2 cellular contexts compared by ENCODE assay signal in genomic region chr12:131829351-131829794, GRCh38.
TF ChIP-seq lines count a peak whose summit lies in the region.

No MANE protein-coding gene starts in this region.

TF ChIP-seq in GM12878, 131 proteins besides CTCF, POLR2A, EP300 and RAD21:
- TF ChIP-seq SMAD5 (IDR thresholded peaks at IDR 0.05; ENCODE audit: low read depth) (no peak), BMI1 (IDR thresholded peaks at IDR 0.05; ENCODE audit: borderline replicate concordance) (no peak), ZZZ3 (IDR thresholded peaks at IDR 0.05; ENCODE audit: control insufficient read depth, insufficient read length, low read depth) (no peak), IRF4 (IDR thresholded peaks at IDR 0.05; ENCODE audit: low read depth, low read length) (no peak), CEBPB (IDR thresholded peaks at IDR 0.05; ENCODE audit: borderline replicate concordance in 1 of 2, low read depth in 2 of 2, low read length in 2 of 2) (no peak)
- TF ChIP-seq, protein P1, sequence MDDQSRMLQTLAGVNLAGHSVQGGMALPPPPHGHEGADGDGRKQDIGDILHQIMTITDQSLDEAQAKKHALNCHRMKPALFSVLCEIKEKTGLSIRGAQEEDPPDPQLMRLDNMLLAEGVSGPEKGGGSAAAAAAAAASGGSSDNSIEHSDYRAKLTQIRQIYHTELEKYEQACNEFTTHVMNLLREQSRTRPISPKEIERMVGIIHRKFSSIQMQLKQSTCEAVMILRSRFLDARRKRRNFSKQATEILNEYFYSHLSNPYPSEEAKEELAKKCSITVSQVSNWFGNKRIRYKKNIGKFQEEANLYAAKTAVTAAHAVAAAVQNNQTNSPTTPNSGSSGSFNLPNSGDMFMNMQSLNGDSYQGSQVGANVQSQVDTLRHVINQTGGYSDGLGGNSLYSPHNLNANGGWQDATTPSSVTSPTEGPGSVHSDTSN (IDR thresholded peaks at IDR 0.05; ENCODE audit: insufficient replicate concordance, low read depth, low read length) = no peak
- TF ChIP-seq, protein P2, sequence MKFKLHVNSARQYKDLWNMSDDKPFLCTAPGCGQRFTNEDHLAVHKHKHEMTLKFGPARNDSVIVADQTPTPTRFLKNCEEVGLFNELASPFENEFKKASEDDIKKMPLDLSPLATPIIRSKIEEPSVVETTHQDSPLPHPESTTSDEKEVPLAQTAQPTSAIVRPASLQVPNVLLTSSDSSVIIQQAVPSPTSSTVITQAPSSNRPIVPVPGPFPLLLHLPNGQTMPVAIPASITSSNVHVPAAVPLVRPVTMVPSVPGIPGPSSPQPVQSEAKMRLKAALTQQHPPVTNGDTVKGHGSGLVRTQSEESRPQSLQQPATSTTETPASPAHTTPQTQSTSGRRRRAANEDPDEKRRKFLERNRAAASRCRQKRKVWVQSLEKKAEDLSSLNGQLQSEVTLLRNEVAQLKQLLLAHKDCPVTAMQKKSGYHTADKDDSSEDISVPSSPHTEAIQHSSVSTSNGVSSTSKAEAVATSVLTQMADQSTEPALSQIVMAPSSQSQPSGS (IDR thresholded peaks at IDR 0.05; ENCODE audit: low read length) = no peak

TF ChIP-seq in HepG2, 621 proteins besides CTCF, POLR2A, EP300 and RAD21:
- peak; percentile 39; the same call in 1 of the 2 replicates for TF ChIP-seq MTF2 (CRISPR knock-in tag; IDR thresholded peaks at IDR 0.05; ENCODE audit: borderline replicate concordance)
- peak; percentile 46 for TF ChIP-seq ZNF777 (CRISPR knock-in tag; IDR thresholded peaks at IDR 0.05)
- peak; percentile 18; the same call in 1 of the 2 replicates for TF ChIP-seq ZNF687 (CRISPR knock-in tag; IDR thresholded peaks at IDR 0.05)
- no peak for TF ChIP-seq HNRNPK (IDR thresholded peaks at IDR 0.05; ENCODE audit: low read depth, low read length, poor library complexity, severe bottlenecking)
- TF ChIP-seq GABPB1 (CRISPR knock-in tag; IDR thresholded peaks at IDR 0.05) = 0 out of 2 replicates have a peak, but pooled peaks have one; percentile 29
- TF ChIP-seq FOXO1 (CRISPR knock-in tag; IDR thresholded peaks at IDR 0.05) = no peak
- no peak for TF ChIP-seq PPARG (CRISPR knock-in tag; conservative IDR thresholded peaks at IDR 0.05)
- TF ChIP-seq, protein P3, sequence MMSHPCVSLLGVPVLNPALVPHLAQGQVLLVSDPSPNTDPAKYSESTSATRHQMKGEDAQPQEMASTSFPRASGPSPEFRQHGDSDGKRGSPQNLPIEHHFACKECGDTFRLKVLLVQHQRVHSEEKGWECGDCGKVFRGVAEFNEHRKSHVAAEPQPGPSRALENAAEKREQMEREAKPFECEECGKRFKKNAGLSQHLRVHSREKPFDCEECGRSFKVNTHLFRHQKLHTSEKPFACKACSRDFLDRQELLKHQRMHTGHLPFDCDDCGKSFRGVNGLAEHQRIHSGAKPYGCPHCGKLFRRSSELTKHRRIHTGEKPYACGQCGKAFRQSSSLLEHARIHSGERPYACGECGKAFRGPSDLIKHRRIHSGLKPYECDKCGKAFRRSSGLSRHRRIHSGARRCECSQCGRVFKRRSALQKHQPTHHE (CRISPR knock-in tag; IDR thresholded peaks at IDR 0.05; ENCODE audit: borderline replicate concordance) = no peak
- peak; percentile 3 for TF ChIP-seq HNRNPLL (IDR thresholded peaks at IDR 0.05; ENCODE audit: low read depth, low read length, poor library complexity, severe bottlenecking)
- TF ChIP-seq PRDM4 (CRISPR knock-in tag; IDR thresholded peaks at IDR 0.05; ENCODE audit: borderline replicate concordance) = no peak
- 0 out of 2 replicates have a peak, but pooled peaks have one; percentile 3 for TF ChIP-seq HNRNPL (IDR thresholded peaks at IDR 0.05; ENCODE audit: low read depth, low read length)
